8 cellular contexts compared by ENCODE assay signal in the genomic region with DNA sequence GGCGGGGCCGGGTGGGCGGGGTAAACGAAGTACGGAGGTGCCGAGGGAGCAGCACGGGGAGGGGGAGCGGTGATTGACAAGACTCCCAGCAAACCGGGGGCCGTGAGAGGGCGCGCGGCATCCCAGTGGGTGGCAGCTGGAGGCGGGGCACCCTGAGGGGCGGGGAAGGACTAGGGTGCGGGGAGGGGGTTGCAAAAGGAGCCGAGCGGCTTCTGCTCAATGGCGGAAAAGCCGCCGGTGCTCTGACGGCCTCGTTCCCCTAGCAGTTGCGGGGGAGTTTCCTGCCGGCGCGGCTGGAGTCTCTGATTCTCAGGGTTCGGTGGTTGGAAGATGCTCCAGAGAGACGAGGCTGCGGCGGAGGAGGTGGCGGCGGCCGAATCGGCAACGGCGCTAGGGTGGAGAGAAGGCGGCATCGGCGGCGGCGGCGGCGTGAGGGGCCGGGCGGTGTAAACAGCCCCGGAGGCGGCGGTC. TPM values are rescaled to one million over a fixed set of nuclear protein-coding genes. Genes with fewer than 3 reads are reported as not detected.
DNase-seq lines count a peak whose midpoint lies in the region; ATAC-seq and TF ChIP-seq lines count a peak whose summit lies in the region.

Gene PPM1B, plus strand, starts transcription at position 192 of the 471 bp plus-strand sequence. CDS start 32,325 bp downstream, outside the sequence.

- peaks cover 35% of the 10 kb centered on the region for H3K4me1 ChIP-seq in CD4-positive, CD25-positive, alpha-beta regulatory T cell (ENCODE audit: control insufficient read depth, insufficient read depth, low read length, poor library complexity, severe bottlenecking)
- H3K4me1 ChIP-seq in neural progenitor cell (peaks cover 8% of the 10 kb centered on the region), subcutaneous abdominal adipose tissue (ENCODE audit: control insufficient read depth in 5 of 5, insufficient read depth in 5 of 5, low read length in 5 of 5) (peaks cover 4 to 28% (median 27%) of the 10 kb centered on the region in 5 donors)

- H3K4me1 Mint-ChIP-seq in CD4-positive, CD25-positive, alpha-beta regulatory T cell = peaks cover 9 to 43% (median 32%) of the 10 kb centered on the region in 4 donors
- H3K4me1 Mint-ChIP-seq in neural progenitor cell = peaks cover 22% of the 10 kb centered on the region

- H3K36me3 Mint-ChIP-seq in CD4-positive, CD25-positive, alpha-beta regulatory T cell = peaks cover 3% of the 10 kb centered on the region
- peaks cover 6% of the 10 kb centered on the region for H3K36me3 Mint-ChIP-seq in neural progenitor cell

- H3K79me2 ChIP-seq in neural progenitor cell (ENCODE audit: low read depth) = peaks cover 50% of the 10 kb centered on the region

- DNase-seq in CD4-positive, CD25-positive, alpha-beta regulatory T cell = peak in 1 of 3 donors; percentile 99
- DNase-seq in KG1 (lab: John Stamatoyannopoulos, UW) (peak; percentile 100), epithelial cell of prostate (ENCODE audit: low read depth, low spot score) (no peak), neural progenitor cell (ENCODE audit: low spot score) (no peak), NCI-H526 treated with DMSO at 0.1 percent for 48 hours (lab: John Stamatoyannopoulos, UW) (no peak)
- DNase-seq in activated CD8-positive, alpha-beta memory T cell treated with anti-CD3 and anti-CD28 coated beads, Interleukin-2, amount 50 U/mL, for 4 hours = peak; percentile 99

- peak within 1 kb of the TSS; percentile 92 for H2AFZ ChIP-seq in neural progenitor cell (replicated peaks)

- peak within 1 kb of the TSS; percentile 95 for H3K4me2 ChIP-seq in neural progenitor cell

- TF ChIP-seq CTCF in neural progenitor cell (IDR thresholded peaks at IDR 0.05) = no peak

- peak within 1 kb of the TSS; percentile 88 for H3K9ac ChIP-seq in neural progenitor cell
- peak within 1 kb of the TSS; percentile 89 to 99 (median 97) for H3K9ac ChIP-seq in subcutaneous abdominal adipose tissue (ENCODE audit: low read length in 5 of 5)

- H3K27me3 Mint-ChIP-seq in CD4-positive, CD25-positive, alpha-beta regulatory T cell = peaks cover 6% of the 10 kb centered on the region
- peaks cover 8% of the 10 kb centered on the region for H3K27me3 Mint-ChIP-seq in neural progenitor cell (ENCODE audit: insufficient read depth, low read depth)

- H3K9me3 ChIP-seq in CD4-positive, CD25-positive, alpha-beta regulatory T cell (ENCODE audit: control insufficient read depth in 2 of 2, low read length in 2 of 2) = peaks cover 0 to 2% of the 10 kb centered on the region in 2 experiments
- no peaks in the 10 kb centered on the region for H3K9me3 ChIP-seq in neural progenitor cell (ENCODE audit: low read depth)
- peaks cover 0 to 6% (median 0%) of the 10 kb centered on the region in 5 donors for H3K9me3 ChIP-seq in subcutaneous abdominal adipose tissue (ENCODE audit: control insufficient read depth in 5 of 5, low read length in 5 of 5)

- no peaks in the 10 kb centered on the region for H3K27me3 ChIP-seq in CD4-positive, CD25-positive, alpha-beta regulatory T cell (ENCODE audit: control insufficient read depth, insufficient read depth, low read length)
- H3K27me3 ChIP-seq in neural progenitor cell (no peaks in the 10 kb centered on the region), subcutaneous abdominal adipose tissue (ENCODE audit: control insufficient read depth in 5 of 5, insufficient read depth in 4 of 5, low read length in 5 of 5) (no peaks in the 10 kb centered on the region)

- H3K36me3 ChIP-seq in CD4-positive, CD25-positive, alpha-beta regulatory T cell (ENCODE audit: control insufficient read depth, insufficient read depth, low read length) = no peaks in the 10 kb centered on the region
- no peaks in the 10 kb centered on the region for H3K36me3 ChIP-seq in neural progenitor cell
- H3K36me3 ChIP-seq in subcutaneous abdominal adipose tissue (ENCODE audit: control insufficient read depth in 5 of 5, insufficient read depth in 5 of 5, low read length in 5 of 5) = no peaks in the 10 kb centered on the region

- peaks cover 45% of the 10 kb centered on the region for H4K20me1 ChIP-seq in neural progenitor cell (ENCODE audit: low read depth)

- peak within 1 kb of the TSS; percentile 96 for H3K4me3 ChIP-seq in CD4-positive, CD25-positive, alpha-beta regulatory T cell (ENCODE audit: low read depth, low read length)
- H3K4me3 ChIP-seq in neural progenitor cell = peak within 1 kb of the TSS; percentile 97
- H3K4me3 ChIP-seq in subcutaneous abdominal adipose tissue (ENCODE audit: low read depth in 1 of 5, low read length in 5 of 5) = peak within 1 kb of the TSS; percentile 92 to 98 (median 93)

- H3K9me3 Mint-ChIP-seq in CD4-positive, CD25-positive, alpha-beta regulatory T cell = peaks cover 0 to 2% (median 0%) of the 10 kb centered on the region in 7 donors
- peaks cover 16% of the 10 kb centered on the region for H3K9me3 Mint-ChIP-seq in neural progenitor cell

- peaks cover 24% of the 10 kb centered on the region for H3F3A ChIP-seq in neural progenitor cell (ENCODE audit: low read depth)

- peak within 1 kb of the TSS; percentile 95 to 99 (median 98) for H3K4me3 Mint-ChIP-seq in CD4-positive, CD25-positive, alpha-beta regulatory T cell
- peak within 1 kb of the TSS; percentile 99 for H3K4me3 Mint-ChIP-seq in neural progenitor cell

- H3K27ac Mint-ChIP-seq in CD4-positive, CD25-positive, alpha-beta regulatory T cell = peak within 1 kb of the TSS; percentile 99 to 100 (median 100)
- peak within 1 kb of the TSS; percentile 97 for H3K27ac Mint-ChIP-seq in neural progenitor cell

- peak within 1 kb of the TSS; percentile 100 for H3K27ac ChIP-seq in CD4-positive, CD25-positive, alpha-beta regulatory T cell (ENCODE audit: insufficient read depth, low read length, poor library complexity, severe bottlenecking)
- peak within 1 kb of the TSS; percentile 89 for H3K27ac ChIP-seq in epithelial cell of prostate
- H3K27ac ChIP-seq in neural progenitor cell = peak within 1 kb of the TSS; percentile 91
- peak within 1 kb of the TSS; percentile 99 for H3K27ac ChIP-seq in subcutaneous abdominal adipose tissue (ENCODE audit: low read depth, low read length)

- ATAC-seq in CD4-positive, CD25-positive, alpha-beta regulatory T cell (ENCODE audit: low read depth in 2 of 2) = peak; percentile 74 to 76
- ATAC-seq in GM21526 (IDR thresholded peaks at IDR 0.05; ENCODE audit: low FRiP score, unreplicated experiment) = peak; percentile 71

RNA-seq across cellular contexts. Expression of gene PPM1B, which starts in this region (rescaled TPM):
- 91.8 TPM for total RNA-seq in CD4-positive, CD25-positive, alpha-beta regulatory T cell
- 10 to 100 TPM; 48.9 to 62.6 (median 58.2) TPM for polyA plus RNA-seq in CD4-positive, CD25-positive, alpha-beta regulatory T cell
- 57.6 and 86.6 TPM in 2 replicates for total RNA-seq in neural progenitor cell (ENCODE audit: low replicate concordance)

Comparison
In these comparisons a context has a peak if more than half of its experiments do, and no peak if none do; other contexts are left out.
1. DNase-seq: peak in KG1 (single experiment) and activated CD8-positive, alpha-beta memory T cell treated with anti-CD3 and anti-CD28 coated beads, Interleukin-2, amount 50 U/mL, for 4 hours (single experiment); none in epithelial cell of prostate (single experiment), neural progenitor cell (single experiment) and NCI-H526 treated with DMSO at 0.1 percent for 48 hours (single experiment).
2. Peak in every context shown above with its lines, with median percentiles within 50 percentile points of each other: H3K27ac ChIP-seq and H3K4me3 ChIP-seq.